In the genomic region with DNA sequence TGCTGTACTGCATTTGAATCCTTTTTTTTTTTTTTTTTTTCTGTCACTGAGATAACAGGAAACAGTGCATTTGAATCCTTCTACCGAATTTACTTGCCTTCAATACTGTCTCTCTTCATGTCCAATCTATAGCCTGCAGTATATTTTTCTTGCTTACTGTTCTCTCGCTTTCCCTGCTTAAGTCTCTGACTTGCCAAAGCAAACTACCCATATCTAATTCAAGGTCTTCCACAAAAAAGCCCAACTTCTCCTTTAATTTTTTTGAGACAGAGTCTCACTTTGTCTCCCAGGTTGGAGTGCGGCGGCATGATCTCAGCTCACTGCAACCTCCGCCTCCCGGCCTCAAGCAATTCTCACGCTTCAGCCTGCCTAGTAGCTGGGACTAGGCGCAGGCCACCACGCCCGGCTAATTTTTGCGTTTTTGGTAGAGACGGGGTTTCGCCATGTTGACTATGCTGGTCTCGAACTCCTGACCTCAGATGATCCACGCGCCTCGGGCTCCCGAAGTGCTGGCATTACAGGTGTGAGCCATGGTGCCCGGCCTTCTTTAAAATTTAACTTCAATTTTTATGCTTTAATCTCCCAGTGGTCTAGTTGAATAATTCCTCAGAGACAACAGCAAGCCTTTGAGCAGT, we compare ENCODE assay signal across 1 cellular context.
A peak's percentile ranks its signal among the peaks of the same experiment; 100 is the strongest.
TF ChIP-seq lines count a peak whose summit lies in the region.

No MANE protein-coding gene starts in this region.

TF ChIP-seq in K562, 482 proteins besides CTCF, POLR2A, EP300 and RAD21:
- TF ChIP-seq CEBPB (tag; IDR thresholded peaks at IDR 0.05) (0 out of 2 replicates have a peak, but pooled peaks have one; percentile 16), NCOA4 (IDR thresholded peaks at IDR 0.05; ENCODE audit: partially characterized antibody) (no peak), TCF3 (CRISPR knock-in tag; IDR thresholded peaks at IDR 0.05) (no peak)
- TF ChIP-seq, protein P1, sequence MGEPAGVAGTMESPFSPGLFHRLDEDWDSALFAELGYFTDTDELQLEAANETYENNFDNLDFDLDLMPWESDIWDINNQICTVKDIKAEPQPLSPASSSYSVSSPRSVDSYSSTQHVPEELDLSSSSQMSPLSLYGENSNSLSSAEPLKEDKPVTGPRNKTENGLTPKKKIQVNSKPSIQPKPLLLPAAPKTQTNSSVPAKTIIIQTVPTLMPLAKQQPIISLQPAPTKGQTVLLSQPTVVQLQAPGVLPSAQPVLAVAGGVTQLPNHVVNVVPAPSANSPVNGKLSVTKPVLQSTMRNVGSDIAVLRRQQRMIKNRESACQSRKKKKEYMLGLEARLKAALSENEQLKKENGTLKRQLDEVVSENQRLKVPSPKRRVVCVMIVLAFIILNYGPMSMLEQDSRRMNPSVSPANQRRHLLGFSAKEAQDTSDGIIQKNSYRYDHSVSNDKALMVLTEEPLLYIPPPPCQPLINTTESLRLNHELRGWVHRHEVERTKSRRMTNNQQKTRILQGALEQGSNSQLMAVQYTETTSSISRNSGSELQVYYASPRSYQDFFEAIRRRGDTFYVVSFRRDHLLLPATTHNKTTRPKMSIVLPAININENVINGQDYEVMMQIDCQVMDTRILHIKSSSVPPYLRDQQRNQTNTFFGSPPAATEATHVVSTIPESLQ (CRISPR knock-in tag; IDR thresholded peaks at IDR 0.05) = no peak
